1 cellular context compared by ENCODE assay signal in the genomic region with DNA sequence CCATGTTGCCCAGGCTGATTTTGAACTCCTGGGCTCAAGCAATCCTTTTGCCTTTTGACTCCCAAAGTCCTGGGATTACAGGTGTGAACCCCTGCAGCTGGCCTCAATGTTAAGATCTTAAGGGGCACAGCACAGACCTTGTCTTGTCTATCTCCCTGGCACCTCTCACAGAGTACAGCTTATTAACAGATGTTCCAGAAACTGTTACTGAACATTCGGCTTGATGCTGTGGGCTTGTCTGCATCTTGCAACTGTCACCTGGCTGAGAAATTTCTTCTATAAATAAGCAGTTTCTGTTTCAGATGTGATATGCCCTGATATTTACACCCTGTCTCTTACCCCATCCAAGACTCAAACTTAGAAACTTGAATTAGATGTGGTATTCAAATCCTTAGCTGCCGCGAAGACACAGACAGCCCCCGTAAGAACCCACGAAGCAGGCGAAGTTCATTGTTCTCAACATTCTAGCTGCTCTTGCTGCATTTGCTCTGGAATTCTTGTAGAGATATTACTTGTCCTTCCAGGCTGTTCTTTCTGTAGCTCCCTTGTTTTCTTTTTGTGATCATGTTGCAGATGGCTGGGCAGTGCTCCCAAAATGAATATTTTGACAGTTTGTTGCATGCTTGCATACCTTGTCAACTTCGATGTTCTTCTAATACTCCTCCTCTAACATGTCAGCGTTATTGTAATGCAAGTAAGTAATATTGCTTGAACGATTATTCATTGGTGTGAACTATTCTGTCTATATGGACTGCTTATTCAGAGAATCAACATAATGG.
TF ChIP-seq lines count a peak whose summit lies in the region.

Gene TNFRSF17, plus strand, starts transcription at position 450 of the 779 bp plus-strand sequence. Its CDS starts 115 bp downstream, at position 565.

TF ChIP-seq in GM12878, 131 proteins besides CTCF, POLR2A, EP300 and RAD21 (continues in another document):
- TF ChIP-seq, protein P1, sequence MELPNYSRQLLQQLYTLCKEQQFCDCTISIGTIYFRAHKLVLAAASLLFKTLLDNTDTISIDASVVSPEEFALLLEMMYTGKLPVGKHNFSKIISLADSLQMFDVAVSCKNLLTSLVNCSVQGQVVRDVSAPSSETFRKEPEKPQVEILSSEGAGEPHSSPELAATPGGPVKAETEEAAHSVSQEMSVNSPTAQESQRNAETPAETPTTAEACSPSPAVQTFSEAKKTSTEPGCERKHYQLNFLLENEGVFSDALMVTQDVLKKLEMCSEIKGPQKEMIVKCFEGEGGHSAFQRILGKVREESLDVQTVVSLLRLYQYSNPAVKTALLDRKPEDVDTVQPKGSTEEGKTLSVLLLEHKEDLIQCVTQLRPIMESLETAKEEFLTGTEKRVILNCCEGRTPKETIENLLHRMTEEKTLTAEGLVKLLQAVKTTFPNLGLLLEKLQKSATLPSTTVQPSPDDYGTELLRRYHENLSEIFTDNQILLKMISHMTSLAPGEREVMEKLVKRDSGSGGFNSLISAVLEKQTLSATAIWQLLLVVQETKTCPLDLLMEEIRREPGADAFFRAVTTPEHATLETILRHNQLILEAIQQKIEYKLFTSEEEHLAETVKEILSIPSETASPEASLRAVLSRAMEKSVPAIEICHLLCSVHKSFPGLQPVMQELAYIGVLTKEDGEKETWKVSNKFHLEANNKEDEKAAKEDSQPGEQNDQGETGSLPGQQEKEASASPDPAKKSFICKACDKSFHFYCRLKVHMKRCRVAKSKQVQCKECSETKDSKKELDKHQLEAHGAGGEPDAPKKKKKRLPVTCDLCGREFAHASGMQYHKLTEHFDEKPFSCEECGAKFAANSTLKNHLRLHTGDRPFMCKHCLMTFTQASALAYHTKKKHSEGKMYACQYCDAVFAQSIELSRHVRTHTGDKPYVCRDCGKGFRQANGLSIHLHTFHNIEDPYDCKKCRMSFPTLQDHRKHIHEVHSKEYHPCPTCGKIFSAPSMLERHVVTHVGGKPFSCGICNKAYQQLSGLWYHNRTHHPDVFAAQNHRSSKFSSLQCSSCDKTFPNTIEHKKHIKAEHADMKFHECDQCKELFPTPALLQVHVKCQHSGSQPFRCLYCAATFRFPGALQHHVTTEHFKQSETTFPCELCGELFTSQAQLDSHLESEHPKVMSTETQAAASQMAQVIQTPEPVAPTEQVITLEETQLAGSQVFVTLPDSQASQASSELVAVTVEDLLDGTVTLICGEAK (IDR thresholded peaks at IDR 0.05; ENCODE audit: borderline replicate concordance) = 0 out of 2 replicates have a peak, but pooled peaks have one; percentile 8
- TF ChIP-seq HCFC1 (IDR thresholded peaks at IDR 0.05; ENCODE audit: low read length) (no peak), POLR2AphosphoS2 (IDR thresholded peaks at IDR 0.05; ENCODE audit: low read depth, low read length) (no peak), BCL11A (IDR thresholded peaks at IDR 0.05; ENCODE audit: low read depth, low read length) (peak; percentile 72), KDM1A (IDR thresholded peaks at IDR 0.05; ENCODE audit: borderline replicate concordance) (no peak), BHLHE40 (IDR thresholded peaks at IDR 0.05; ENCODE audit: borderline replicate concordance in 1 of 2, low read depth in 2 of 2, low read length in 1 of 2) (peak; percentile 74 to 85), RB1 (IDR thresholded peaks at IDR 0.05; ENCODE audit: borderline replicate concordance) (peak; percentile 37; the same call in 1 of the 2 replicates), ZNF622 (IDR thresholded peaks at IDR 0.05) (no peak), CREM (IDR thresholded peaks at IDR 0.05; ENCODE audit: low read depth) (peak; percentile 86), ZBTB33 (IDR thresholded peaks at IDR 0.05) (no peak), POU2F2 (IDR thresholded peaks at IDR 0.05; ENCODE audit: borderline replicate concordance, low read depth, low read length) (peak; percentile 95), FOXM1 (IDR thresholded peaks at IDR 0.05; ENCODE audit: low read depth, low read length) (peak; percentile 92), CUX1 (IDR thresholded peaks at IDR 0.05; ENCODE audit: insufficient replicate concordance, low read depth, low read length) (no peak), ZBTB4 (CRISPR knock-in tag; IDR thresholded peaks at IDR 0.05) (no peak), RAD51 (IDR thresholded peaks at IDR 0.05) (peak; percentile 50; the same call in 1 of the 2 replicates), IRF5 (IDR thresholded peaks at IDR 0.05; ENCODE audit: borderline replicate concordance) (no peak), MTA3 (IDR thresholded peaks at IDR 0.05; ENCODE audit: borderline replicate concordance, low read length) (peak; percentile 80; the same call in 1 of the 2 replicates), E2F4 (IDR thresholded peaks at IDR 0.05; ENCODE audit: low read depth, low read length) (no peak), RELA (IDR thresholded peaks at IDR 0.05; ENCODE audit: borderline replicate concordance, partially characterized antibody) (no peak), SP1 (IDR thresholded peaks at IDR 0.05; ENCODE audit: low read depth, low read length) (peak; percentile 64)
- TF ChIP-seq, protein P2, sequence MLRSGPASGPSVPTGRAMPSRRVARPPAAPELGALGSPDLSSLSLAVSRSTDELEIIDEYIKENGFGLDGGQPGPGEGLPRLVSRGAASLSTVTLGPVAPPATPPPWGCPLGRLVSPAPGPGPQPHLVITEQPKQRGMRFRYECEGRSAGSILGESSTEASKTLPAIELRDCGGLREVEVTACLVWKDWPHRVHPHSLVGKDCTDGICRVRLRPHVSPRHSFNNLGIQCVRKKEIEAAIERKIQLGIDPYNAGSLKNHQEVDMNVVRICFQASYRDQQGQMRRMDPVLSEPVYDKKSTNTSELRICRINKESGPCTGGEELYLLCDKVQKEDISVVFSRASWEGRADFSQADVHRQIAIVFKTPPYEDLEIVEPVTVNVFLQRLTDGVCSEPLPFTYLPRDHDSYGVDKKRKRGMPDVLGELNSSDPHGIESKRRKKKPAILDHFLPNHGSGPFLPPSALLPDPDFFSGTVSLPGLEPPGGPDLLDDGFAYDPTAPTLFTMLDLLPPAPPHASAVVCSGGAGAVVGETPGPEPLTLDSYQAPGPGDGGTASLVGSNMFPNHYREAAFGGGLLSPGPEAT (IDR thresholded peaks at IDR 0.05; ENCODE audit: low read depth) = peak; percentile 67; the same call in 1 of the 2 replicates
- TF ChIP-seq, protein P3, sequence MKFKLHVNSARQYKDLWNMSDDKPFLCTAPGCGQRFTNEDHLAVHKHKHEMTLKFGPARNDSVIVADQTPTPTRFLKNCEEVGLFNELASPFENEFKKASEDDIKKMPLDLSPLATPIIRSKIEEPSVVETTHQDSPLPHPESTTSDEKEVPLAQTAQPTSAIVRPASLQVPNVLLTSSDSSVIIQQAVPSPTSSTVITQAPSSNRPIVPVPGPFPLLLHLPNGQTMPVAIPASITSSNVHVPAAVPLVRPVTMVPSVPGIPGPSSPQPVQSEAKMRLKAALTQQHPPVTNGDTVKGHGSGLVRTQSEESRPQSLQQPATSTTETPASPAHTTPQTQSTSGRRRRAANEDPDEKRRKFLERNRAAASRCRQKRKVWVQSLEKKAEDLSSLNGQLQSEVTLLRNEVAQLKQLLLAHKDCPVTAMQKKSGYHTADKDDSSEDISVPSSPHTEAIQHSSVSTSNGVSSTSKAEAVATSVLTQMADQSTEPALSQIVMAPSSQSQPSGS (IDR thresholded peaks at IDR 0.05; ENCODE audit: low read length) = peak; percentile 91
- TF ChIP-seq, protein P4, sequence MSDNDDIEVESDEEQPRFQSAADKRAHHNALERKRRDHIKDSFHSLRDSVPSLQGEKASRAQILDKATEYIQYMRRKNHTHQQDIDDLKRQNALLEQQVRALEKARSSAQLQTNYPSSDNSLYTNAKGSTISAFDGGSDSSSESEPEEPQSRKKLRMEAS (IDR thresholded peaks at IDR 0.05; ENCODE audit: low read depth, low read length) = no peak; the same call in 1 of the 2 replicates
- TF ChIP-seq, protein P5, sequence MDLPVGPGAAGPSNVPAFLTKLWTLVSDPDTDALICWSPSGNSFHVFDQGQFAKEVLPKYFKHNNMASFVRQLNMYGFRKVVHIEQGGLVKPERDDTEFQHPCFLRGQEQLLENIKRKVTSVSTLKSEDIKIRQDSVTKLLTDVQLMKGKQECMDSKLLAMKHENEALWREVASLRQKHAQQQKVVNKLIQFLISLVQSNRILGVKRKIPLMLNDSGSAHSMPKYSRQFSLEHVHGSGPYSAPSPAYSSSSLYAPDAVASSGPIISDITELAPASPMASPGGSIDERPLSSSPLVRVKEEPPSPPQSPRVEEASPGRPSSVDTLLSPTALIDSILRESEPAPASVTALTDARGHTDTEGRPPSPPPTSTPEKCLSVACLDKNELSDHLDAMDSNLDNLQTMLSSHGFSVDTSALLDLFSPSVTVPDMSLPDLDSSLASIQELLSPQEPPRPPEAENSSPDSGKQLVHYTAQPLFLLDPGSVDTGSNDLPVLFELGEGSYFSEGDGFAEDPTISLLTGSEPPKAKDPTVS (IDR thresholded peaks at IDR 0.05; ENCODE audit: low read depth, low read length) = no peak
